ENCODE assay signal across 8 cellular contexts in the genomic region with DNA sequence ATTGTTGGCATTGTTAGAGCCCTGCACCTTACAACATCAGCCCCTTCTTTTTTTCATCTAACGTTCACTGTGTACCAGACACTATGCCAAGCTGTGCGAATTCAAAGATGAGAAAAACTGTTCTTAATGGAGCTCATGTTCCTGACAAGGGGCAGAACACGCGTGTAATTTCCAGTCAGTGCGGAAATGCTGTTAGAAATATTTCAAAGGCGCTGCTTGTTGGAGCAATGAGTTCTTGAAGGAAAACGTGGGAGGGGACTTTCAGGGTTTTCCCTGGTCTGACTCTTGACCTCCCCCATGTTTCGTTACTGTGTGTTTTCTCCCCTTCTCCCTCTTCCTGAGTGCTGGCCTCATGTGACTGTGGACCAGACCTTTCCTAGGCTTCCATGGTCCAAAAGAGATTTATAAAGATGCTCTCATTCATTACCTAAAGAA.
DNase-seq lines count a peak whose midpoint lies in the region; ATAC-seq and TF ChIP-seq lines count a peak whose summit lies in the region.

No MANE protein-coding gene starts in this region.

- DNase-seq in RWPE1 (ENCODE audit: low spot score) (no peak), COR-L47 (lab: John Stamatoyannopoulos, UW) (no peak), T-helper 9 cell (no peak)

- peaks cover 20 to 32% of the 10 kb centered on the region in 2 donors for H3K4me1 ChIP-seq in duodenal mucosa (ENCODE audit: control insufficient read depth in 1 of 2, insufficient read depth in 2 of 2, low read length in 2 of 2)
- peaks cover 20 to 21% of the 10 kb centered on the region in 2 experiments for H3K4me1 ChIP-seq in neutrophil (ENCODE audit: control insufficient read depth in 1 of 2, insufficient read depth in 1 of 2, low read depth in 1 of 2, low read length in 1 of 2)

- peak overlapping the region; percentile 24 to 89 for H3K9ac ChIP-seq in duodenal mucosa (ENCODE audit: low read depth in 1 of 2, low read length in 2 of 2)

- POLR2A ChIA-PET in RWPE1 (lab: Yijun Ruan, JAX; ENCODE audit: low non-redundant PET): interaction anchor here (0.6 to 2.1 kb wide), 4 partner anchors 12 to 48 kb away, joined by 3 to 10 read pairs (median 4); a partner anchor contains a TSS

- H3K9me3 ChIP-seq in duodenal mucosa (ENCODE audit: control insufficient read depth in 1 of 2, low read length in 2 of 2) (no peaks in the 10 kb centered on the region), neutrophil (no peaks in the 10 kb centered on the region)

- H3K27ac ChIP-seq in RWPE1 (peak overlapping the region; percentile 98), duodenal mucosa (ENCODE audit: low read depth, low read length) (no peak overlapping the region), neutrophil (no peak overlapping the region)

- H3K27me3 ChIP-seq in duodenal mucosa (ENCODE audit: control insufficient read depth in 1 of 2, insufficient read depth in 2 of 2, low read length in 2 of 2): no peaks in the 10 kb centered on the region
- no peaks in the 10 kb centered on the region for H3K27me3 ChIP-seq in neutrophil

- ATAC-seq in HG02884 (IDR thresholded peaks at IDR 0.05; ENCODE audit: unreplicated experiment) (no peak), GM21723 (IDR thresholded peaks at IDR 0.05; ENCODE audit: unreplicated experiment) (no peak)

- peak overlapping the region; percentile 83 for H3K4me3 ChIP-seq in GM12875 (ENCODE audit: low read depth, low read length)
- peak overlapping the region; percentile 71 to 81 for H3K4me3 ChIP-seq in duodenal mucosa (ENCODE audit: low read depth in 1 of 2, low read length in 2 of 2)
- peak overlapping the region; percentile 71 to 91 for H3K4me3 ChIP-seq in neutrophil (ENCODE audit: low read depth in 1 of 2, low read length in 1 of 2)

- no peak for TF ChIP-seq CTCF in GM12875 (IDR thresholded peaks at IDR 0.05; ENCODE audit: borderline replicate concordance, insufficient read depth, low read depth, low read length)
- no peak for TF ChIP-seq CTCF in RWPE1 (conservative IDR thresholded peaks at IDR 0.05; ENCODE audit: low read depth)
- TF ChIP-seq CTCF in neutrophil (IDR thresholded peaks at IDR 0.05): no peak

- CTCF ChIA-PET in RWPE1 (lab: Yijun Ruan, JAX): interaction anchor here (0.6 to 1.2 kb wide), 3 partner anchors 22 to 346 kb away, joined by 3 to 7 read pairs (median 5); a partner anchor contains a TSS

- no peaks in the 10 kb centered on the region for H3K36me3 ChIP-seq in duodenal mucosa (ENCODE audit: control insufficient read depth in 1 of 2, insufficient read depth in 2 of 2, low read length in 2 of 2)
- no peaks in the 10 kb centered on the region for H3K36me3 ChIP-seq in neutrophil
